Comparison of ENCODE assay signal across 21 cellular contexts in the genomic region with DNA sequence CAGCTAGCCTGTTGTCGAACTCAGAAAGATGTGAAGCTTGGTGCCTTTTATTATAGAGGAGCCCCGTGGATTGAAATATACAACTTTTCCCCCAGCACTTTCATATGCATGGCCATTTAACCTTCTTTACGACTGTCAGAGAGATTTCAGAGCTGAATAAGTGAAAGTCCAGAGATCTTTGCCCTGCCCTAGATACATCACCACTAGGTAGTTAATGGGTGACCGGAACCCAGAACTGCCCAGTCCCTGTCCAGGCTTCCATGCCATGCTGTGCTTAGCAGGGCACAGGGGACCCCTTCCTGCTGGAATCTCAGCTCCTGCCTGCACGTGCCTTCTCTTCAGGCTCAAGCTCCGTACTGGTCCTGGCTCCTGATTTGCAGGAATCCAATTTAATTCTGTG. TPM values are rescaled to one million over a fixed set of nuclear protein-coding genes. Genes with fewer than 3 reads are reported as not detected.
"Had no signal": no experiment of that assay in that cellular context is flagged by ENCODE, and none has a peak within 500 bp of the region (broad histone marks: within the 10 kb centered on the region; RNA-seq: fewer than 3 reads in every experiment).

No MANE protein-coding gene starts in this region.

- H3K36me3 ChIP-seq: thoracic aorta, upper lobe of left lung had no signal

- ATAC-seq: activated CD8-positive, alpha-beta T cell treated with anti-CD3 and anti-CD28 coated beads, Interleukin-2, amount 10 ng/mL, durations not matched to agents 7 days and 5 days; activated naive CD8-positive, alpha-beta T cell treated with anti-CD3 and anti-CD28 coated beads, Interleukin-2, amount 50 U/mL, for 24 hours; naive thymus-derived CD4-positive, alpha-beta T cell; stimulated activated naive B cell treated with anti-CD40 and anti-IgM and Interleukin-4, amounts not matched to agents 10 μg/mL and 1 μg/mL and 100 μg/mL, for 72 hours; T-cell had no signal

- H3K27ac ChIP-seq: skin epidermis, thoracic aorta, upper lobe of left lung, VCaP had no signal

- H3K4me3 ChIP-seq: lung, skin epidermis, thoracic aorta, upper lobe of left lung had no signal

- H3K9me3 ChIP-seq: thoracic aorta, upper lobe of left lung had no signal

- DNase-seq: activated CD4-positive, alpha-beta T cell treated with anti-CD3 and anti-CD28 coated beads, Interleukin-2, amount 10 ng/mL, durations not matched to agents 7 days and 5 days; activated CD4-positive, CD25-positive, alpha-beta regulatory T cell treated with anti-CD3 and anti-CD28 coated beads, Interleukin-2, amount 50 U/mL, for 72 hours; activated CD8-positive, alpha-beta T cell treated with anti-CD3 and anti-CD28 coated beads, Interleukin-2, amount 10 ng/mL, durations not matched to agents 7 days and 5 days; activated gamma-delta T cell; activated naive CD4-positive, alpha-beta T cell treated with anti-CD3 and anti-CD28 coated beads, Interleukin-2, amount 50 U/mL, for 16 hours; activated naive CD8-positive, alpha-beta T cell treated with anti-CD3 and anti-CD28 coated beads, Interleukin-2, amount 50 U/mL, for 24 hours; caudate nucleus; effector CD4-positive, alpha-beta T cell; hippocampal formation; naive thymus-derived CD4-positive, alpha-beta T cell; stimulated activated CD4-positive, alpha-beta T cell treated with anti-CD3 and anti-CD28 coated beads, Interleukin-15, amount 100 ng/mL, for 24 hours; stimulated activated naive B cell treated with anti-CD40 and anti-IgM and Interleukin-4, amounts not matched to agents 10 μg/mL and 1 μg/mL and 100 μg/mL, for 72 hours; T-cell; upper lobe of left lung had no signal

- H3K27me3 ChIP-seq: upper lobe of left lung had no signal

RNA-seq across cellular contexts. Expression of gene SRL, which starts 32.2 kb away (rescaled TPM):
- total RNA-seq: activated CD4-positive, alpha-beta T cell treated with anti-CD3 and anti-CD28 coated beads, Interleukin-2, amount 10 ng/mL, durations not matched to agents 7 days and 5 days; activated CD8-positive, alpha-beta T cell treated with anti-CD3 and anti-CD28 coated beads, Interleukin-2, amount 10 ng/mL, durations not matched to agents 7 days and 5 days; activated T-helper 1 cell treated with anti-CD3 and anti-CD28 coated beads, Interleukin-12 subunit alpha, Interleukin-12 subunit beta, Interleukin-2, Interleukin-4 antibody, amounts not matched to agents 30 ng/mL and 10 ng/mL and 1 ng/mL, durations not matched to agents 14 hours and 24 hours and 36 hours; epithelial cell of proximal tubule; naive thymus-derived CD4-positive, alpha-beta T cell; osteoblast had no signal
